In genomic region chr4:109434007-109434792, GRCh38 we compare ENCODE assay signal across 8 cellular contexts. TPM values are rescaled to one million over a fixed set of nuclear protein-coding genes. Genes with fewer than 3 reads are reported as not detected.
DNase-seq lines count a peak whose midpoint lies in the region; ATAC-seq and TF ChIP-seq lines count a peak whose summit lies in the region.

No MANE protein-coding gene starts in this region.

- no peaks in the 10 kb centered on the region for H3K9me3 Mint-ChIP-seq in brain
- H3K9me3 Mint-ChIP-seq in immature natural killer cell = no peaks in the 10 kb centered on the region

- peak overlapping the region; percentile 81 for H3K4me3 ChIP-seq in AG10803 (ENCODE audit: low read length)
- peak overlapping the region; percentile 88 for H3K4me3 ChIP-seq in SK-N-MC
- H3K4me3 ChIP-seq in skeletal muscle satellite cell (ENCODE audit: low read length) = peak overlapping the region; percentile 96

- H3K27ac ChIP-seq in SK-N-MC = no peak overlapping the region

- H3K4me1 Mint-ChIP-seq in brain (peaks cover 62% of the 10 kb centered on the region), immature natural killer cell (peaks cover 60 to 66% of the 10 kb centered on the region in 2 donors)

- TF ChIP-seq CTCF in AG10803 (conservative IDR thresholded peaks at IDR 0.05; ENCODE audit: low read length) = no peak
- no peak for TF ChIP-seq CTCF in brain (conservative IDR thresholded peaks at IDR 0.05)

- H3K36me3 Mint-ChIP-seq in brain (peaks cover 18% of the 10 kb centered on the region), immature natural killer cell (peaks cover 0 to 9% (median 6%) of the 10 kb centered on the region in 3 donors)

- H3K27me3 Mint-ChIP-seq in brain (peaks cover 3% of the 10 kb centered on the region), immature natural killer cell (ENCODE audit: low read depth in 3 of 3) (peaks cover 0 to 3% (median 2%) of the 10 kb centered on the region in 3 donors)

- H3K36me3 ChIP-seq in SK-N-MC (ENCODE audit: insufficient read depth, low read length) = no peaks in the 10 kb centered on the region
- H3K36me3 ChIP-seq in skeletal muscle satellite cell (ENCODE audit: insufficient read depth, low read length) = no peaks in the 10 kb centered on the region

- H3K4me3 Mint-ChIP-seq in brain = peak overlapping the region; percentile 86 to 96 (median 89)
- H3K4me3 Mint-ChIP-seq in immature natural killer cell = peak overlapping the region; percentile 81 to 89 (median 87)

- peaks cover 24% of the 10 kb centered on the region for H3K4me1 ChIP-seq in skeletal muscle satellite cell (ENCODE audit: control insufficient read depth, insufficient read depth, low read length)

- H3K4me2 ChIP-seq in skeletal muscle satellite cell (ENCODE audit: low read length) = peak overlapping the region; percentile 80

- H3K9me3 ChIP-seq in SK-N-MC (ENCODE audit: low read depth, low read length) (no peaks in the 10 kb centered on the region), skeletal muscle satellite cell (replicated peaks; ENCODE audit: low read length) (no peaks in the 10 kb centered on the region)

- no peaks in the 10 kb centered on the region for H3K27me3 ChIP-seq in skeletal muscle satellite cell (ENCODE audit: control insufficient read depth, insufficient read depth, low read length)

- DNase-seq in AG10803 (ENCODE audit: low read depth) (no peak), SK-N-MC (ENCODE audit: low read depth, low spot score) (no peak), immature natural killer cell (peak in 2 of 3 donors; percentile 22 to 28), NCI-H2029 treated with DMSO at 0.1 percent for 48 hours (lab: John Stamatoyannopoulos, UW) (no peak)

- ATAC-seq in GM18873 (IDR thresholded peaks at IDR 0.05; ENCODE audit: low FRiP score, unreplicated experiment) (peak; percentile 23), HG03095 (IDR thresholded peaks at IDR 0.05; ENCODE audit: unreplicated experiment) (peak; percentile 37)

- H3K27ac Mint-ChIP-seq in brain (peak overlapping the region; percentile 84 to 100 (median 96)), immature natural killer cell (peak overlapping the region; percentile 80 to 94 (median 92))

- peak overlapping the region; percentile 87 for H3K9ac ChIP-seq in SK-N-MC (ENCODE audit: insufficient read length)
- H3K9ac ChIP-seq in skeletal muscle satellite cell (ENCODE audit: low read depth, low read length) = peak overlapping the region; percentile 89

RNA-seq across cellular contexts. Expression of gene SEC24B, which starts 0.6 kb away (rescaled TPM):
- polyA plus RNA-seq in brain (ENCODE audit: insufficient read depth, low read depth, low replicate concordance) = 9.6 TPM
- polyA plus RNA-seq in immature natural killer cell = 10 to 100 TPM in 2 of 3 donors, 1 to 10 TPM in 1; 5.3 to 17.8 (median 12.1) TPM
- total RNA-seq in skeletal muscle satellite cell (2012; rRNA removed) = 13.9 and 15.9 TPM in 2 replicates

Comparison
In these comparisons a context has a peak if more than half of its experiments do, and no peak if none do; other contexts are left out.
1. DNase-seq: peak in immature natural killer cell (2 of 3); none in AG10803 (single experiment), SK-N-MC (single experiment) and NCI-H2029 treated with DMSO at 0.1 percent for 48 hours (single experiment).
2. Peak in every context shown above with its lines, with median percentiles within 50 percentile points of each other: H3K4me3 ChIP-seq.